8 cellular contexts compared by ENCODE assay signal in the genomic region with DNA sequence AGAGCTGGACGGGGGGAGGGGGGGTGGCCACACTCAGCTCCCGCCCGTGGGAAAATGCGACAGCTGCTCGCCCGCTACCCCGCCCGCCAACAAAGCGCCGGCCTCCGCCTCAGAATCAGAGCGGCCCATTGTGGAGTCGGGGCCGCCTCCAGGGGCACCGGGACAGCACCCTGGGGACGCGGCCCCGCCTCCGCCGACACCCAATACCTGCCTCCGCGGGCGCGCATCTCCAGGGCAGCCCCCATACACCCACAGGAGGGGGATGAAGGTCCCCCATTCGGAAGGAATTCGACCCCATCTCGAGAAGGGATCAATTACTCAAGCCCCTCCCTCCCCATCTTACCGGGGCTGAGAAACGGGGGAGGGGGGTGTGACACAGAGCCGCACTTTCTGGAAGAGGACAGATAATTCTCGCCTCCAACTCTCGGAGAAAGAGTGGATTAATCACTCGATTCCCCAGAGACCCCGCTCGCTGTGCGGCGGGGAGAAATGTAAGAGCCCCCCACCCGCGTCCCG. TPM values are rescaled to one million over a fixed set of nuclear protein-coding genes. Genes with fewer than 3 reads are reported as not detected.
DNase-seq lines count a peak whose midpoint lies in the region; ATAC-seq and TF ChIP-seq lines count a peak whose summit lies in the region.

No MANE protein-coding gene starts in this region.

- H3K36me3 ChIP-seq in body of pancreas (replicated peaks in 1 of 2; ENCODE audit: insufficient read depth in 1 of 2, low read depth in 2 of 2) (no peaks in the 10 kb centered on the region), iPS-20b (ENCODE audit: insufficient read depth, low read depth, low read length) (peaks cover 32% of the 10 kb centered on the region), skeletal muscle tissue (ENCODE audit: control insufficient read depth in 3 of 3, insufficient read depth in 3 of 3, low read length in 3 of 3) (peaks cover 0 to 3% (median 2%) of the 10 kb centered on the region in 3 donors)

- peaks cover 25% of the 10 kb centered on the region for H3K4me1 Mint-ChIP-seq in T-helper 1 cell treated with Interleukin-12 subunit alpha and Interleukin-12 subunit beta and Interleukin-4 antibody, amounts not matched to agents 30 μg/mL and 1 μg/mL, for 36 hours (ENCODE audit: low read depth)

- H3K4me3 ChIP-seq in body of pancreas (peak overlapping the region; percentile 88 to 90), iPS-20b (ENCODE audit: low read length) (peak overlapping the region; percentile 90), skeletal muscle tissue (ENCODE audit: low read length in 3 of 3) (peak overlapping the region; percentile 54 to 72 (median 68))

- peak overlapping the region; percentile 87 for H3K4me3 Mint-ChIP-seq in T-helper 1 cell treated with Interleukin-12 subunit alpha and Interleukin-12 subunit beta and Interleukin-4 antibody, amounts not matched to agents 30 μg/mL and 1 μg/mL, for 36 hours

- H3K27ac Mint-ChIP-seq in T-helper 1 cell treated with Interleukin-12 subunit alpha and Interleukin-12 subunit beta and Interleukin-4 antibody, amounts not matched to agents 30 μg/mL and 1 μg/mL, for 36 hours, result peak overlapping the region; percentile 59

- no peaks in the 10 kb centered on the region for H3K9me3 Mint-ChIP-seq in T-helper 1 cell treated with Interleukin-12 subunit alpha and Interleukin-12 subunit beta and Interleukin-4 antibody, amounts not matched to agents 30 μg/mL and 1 μg/mL, for 36 hours

- no peaks in the 10 kb centered on the region for H3K9me3 ChIP-seq in body of pancreas
- H3K9me3 ChIP-seq in iPS-20b (ENCODE audit: insufficient read depth, low read depth, low read length), result no peaks in the 10 kb centered on the region
- no peaks in the 10 kb centered on the region for H3K9me3 ChIP-seq in skeletal muscle tissue (ENCODE audit: control insufficient read depth in 3 of 3, low read length in 3 of 3)

- H3K4me1 ChIP-seq in body of pancreas (peaks cover 77% of the 10 kb centered on the region), iPS-20b (ENCODE audit: insufficient read depth, low read length) (peaks cover 7% of the 10 kb centered on the region; the same call in 1 of the 2 replicates), skeletal muscle tissue (ENCODE audit: control insufficient read depth in 3 of 3, insufficient read depth in 3 of 3, low read length in 3 of 3) (peaks cover 43 to 56% (median 54%) of the 10 kb centered on the region in 3 donors)

- intact Hi-C loops in body of pancreas (cut with DNase I), result loop anchor here (5.0 kb wide), 1 partner anchor 83 kb away; no protein-coding TSS in a partner anchor

- H3K36me3 Mint-ChIP-seq in T-helper 1 cell treated with Interleukin-12 subunit alpha and Interleukin-12 subunit beta and Interleukin-4 antibody, amounts not matched to agents 30 μg/mL and 1 μg/mL, for 36 hours (ENCODE audit: low read depth), result peaks cover 19% of the 10 kb centered on the region

- peak; percentile 91 to 95 (median 92) for DNase-seq in body of pancreas
- no peak for DNase-seq in NOMO-1 treated with dmso at 0.1 percent for 144 hours (lab: John Stamatoyannopoulos, UW; ENCODE audit: unreplicated experiment)

- H3K27ac ChIP-seq in body of pancreas, result peak overlapping the region; percentile 87 to 99 (median 92)
- H3K27ac ChIP-seq in iPS-20b (ENCODE audit: low read length), result no peak overlapping the region
- H3K27ac ChIP-seq in skeletal muscle tissue (ENCODE audit: low read depth, low read length), result peak overlapping the region; percentile 73

- peak in 2 of 7 experiments; percentile 15 to 27 for TF ChIP-seq CTCF in body of pancreas (IDR thresholded peaks at IDR 0.05)

- H3K9ac ChIP-seq in iPS-20b (ENCODE audit: low read depth, low read length) (peak overlapping the region; percentile 78; the same call in 1 of the 2 replicates), skeletal muscle tissue (ENCODE audit: low read depth in 1 of 3, low read length in 3 of 3) (peak overlapping the region; percentile 59 to 81 (median 71))

- TF ChIP-seq POLR2A in body of pancreas (IDR thresholded peaks at IDR 0.05), result peak; percentile 27 to 53 (median 44)

- H3K27me3 ChIP-seq in body of pancreas, result no peaks in the 10 kb centered on the region
- H3K27me3 ChIP-seq in iPS-20b (ENCODE audit: insufficient read depth, low read length), result peaks cover 8% of the 10 kb centered on the region; the same call in 1 of the 2 replicates
- H3K27me3 ChIP-seq in skeletal muscle tissue (ENCODE audit: control insufficient read depth in 3 of 3, insufficient read depth in 3 of 3, low read length in 3 of 3), result no peaks in the 10 kb centered on the region

- ATAC-seq in GM21825 (IDR thresholded peaks at IDR 0.05; ENCODE audit: unreplicated experiment) (peak; percentile 17), body of pancreas (peak; percentile 56), HG02610 (IDR thresholded peaks at IDR 0.05; ENCODE audit: unreplicated experiment) (no peak), HG03196 (IDR thresholded peaks at IDR 0.05; ENCODE audit: unreplicated experiment) (no peak)

- H3K27me3 Mint-ChIP-seq in T-helper 1 cell treated with Interleukin-12 subunit alpha and Interleukin-12 subunit beta and Interleukin-4 antibody, amounts not matched to agents 30 μg/mL and 1 μg/mL, for 36 hours (ENCODE audit: low read depth), result no peaks in the 10 kb centered on the region

- WGBS in body of pancreas, 2 donors, result 0% methylated on average over 28 of the region's 40 CpGs; no CpG with 5 or more reads in 1 of the 2 donors

RNA-seq across cellular contexts. Expression of a gene that starts 1.2 kb away (rescaled TPM):
- total RNA-seq in body of pancreas (10 to 100 TPM; 29.6 to 65.3 TPM), skeletal muscle tissue (69.4 TPM)

Comparison
In these comparisons a context has a peak if more than half of its experiments do, and no peak if none do; other contexts are left out.
1. ATAC-seq: peak in GM21825 (single experiment) and body of pancreas (single experiment); none in HG02610 (single experiment) and HG03196 (single experiment).
2. Peak in every context shown above with its lines, with median percentiles within 50 percentile points of each other: H3K4me3 ChIP-seq.